Comparison of ENCODE assay signal across 10 cellular contexts in genomic region chr17:45240905-45241314, GRCh38. TPM values are rescaled to one million over a fixed set of nuclear protein-coding genes. Genes with fewer than 3 reads are reported as not detected.
DNase-seq lines count a peak whose midpoint lies in the region; FAIRE-seq and TF ChIP-seq lines count a peak whose summit lies in the region.
"Had no signal": no experiment of that assay in that cellular context is flagged by ENCODE, and none has a peak within 500 bp of the region (broad histone marks: within the 10 kb centered on the region; RNA-seq: fewer than 3 reads in every experiment).

No MANE protein-coding gene starts in this region.

- DNase-seq in NCI-H748 (lab: John Stamatoyannopoulos, UW; ENCODE audit: unreplicated experiment): peak; percentile 37
- DNase-seq in NCI-H748 treated with DMSO at 0.1 percent for 48 hours (lab: John Stamatoyannopoulos, UW): no peak
- DNase-seq in WERI-Rb-1: no peak
- peak; percentile 50 for DNase-seq in prostate gland (ENCODE audit: low spot score)
- no peak for DNase-seq in MV-4-11 (lab: John Stamatoyannopoulos, UW)
- no peak for DNase-seq in kidney
- DNase-seq in globus pallidus (ENCODE audit: low spot score): no peak
- DNase-seq: activated naive CD4-positive, alpha-beta T cell treated with Interleukin-2 at 50 U/mL for 16 hours had no signal

- H3K4me3 ChIP-seq in WERI-Rb-1 (ENCODE audit: low read depth, low read length) (peak overlapping the region; percentile 50), iPS-11a (ENCODE audit: low read depth, low read length) (peak overlapping the region; percentile 45), prostate gland (peak overlapping the region; percentile 29 to 36), kidney (ENCODE audit: low read length in 2 of 2) (no peak overlapping the region)

- WGBS in prostate gland: 23% methylated on average over 21 of the region's 21 CpGs

- H3K27me3 ChIP-seq in WERI-Rb-1 (ENCODE audit: insufficient read depth, low read depth, severe bottlenecking) (no peaks in the 10 kb centered on the region), prostate gland (replicated peaks; ENCODE audit: insufficient read depth) (no peaks in the 10 kb centered on the region)

- TF ChIP-seq POLR2A in prostate gland (IDR thresholded peaks at IDR 0.05): no peak

- H3K27ac ChIP-seq in WERI-Rb-1 (no peak overlapping the region), prostate gland (peak overlapping the region; percentile 49 to 58), kidney (ENCODE audit: low read depth in 2 of 2, low read length in 2 of 2) (no peak overlapping the region)

- H3K9ac ChIP-seq in kidney (ENCODE audit: low read length in 2 of 2): peak overlapping the region in 1 of 2 donors; percentile 4

- H3K36me3 ChIP-seq in WERI-Rb-1 (no peaks in the 10 kb centered on the region), prostate gland (no peaks in the 10 kb centered on the region), kidney (ENCODE audit: control insufficient read depth in 1 of 2, insufficient read depth in 2 of 2, low read length in 2 of 2) (no peaks in the 10 kb centered on the region)

- H3K4me1 ChIP-seq in prostate gland (replicated peaks) (peaks cover 10% of the 10 kb centered on the region), kidney (ENCODE audit: control insufficient read depth in 1 of 2, insufficient read depth in 1 of 2, low read depth in 1 of 2, low read length in 2 of 2) (peaks cover 0 to 5% of the 10 kb centered on the region in 2 donors)

- H3K9me3 ChIP-seq in WERI-Rb-1 (ENCODE audit: severe bottlenecking) (no peaks in the 10 kb centered on the region), prostate gland (no peaks in the 10 kb centered on the region), kidney (ENCODE audit: control insufficient read depth in 1 of 2, low read length in 2 of 2) (no peaks in the 10 kb centered on the region)

- intact Hi-C loops in prostate gland (cut with DNase I) (no loop called here), kidney (cut with DNase I) (no loop called here)

- TF ChIP-seq CTCF in WERI-Rb-1 (IDR thresholded peaks at IDR 0.05; ENCODE audit: low read depth, low read length) (no peak), prostate gland (IDR thresholded peaks at IDR 0.05) (no peak), kidney (IDR thresholded peaks at IDR 0.05; ENCODE audit: borderline replicate concordance, extremely low read depth, insufficient read depth) (no peak)

- FAIRE-seq in kidney (lab: Jason Lieb, UNC): no peak
- FAIRE-seq: islet of Langerhans had no signal

RNA-seq across cellular contexts. Expression of gene FMNL1, which starts 19.2 kb away (rescaled TPM):
- 10 to 100 TPM in 1 of 2 donors, 1 to 10 TPM in 1; 3.6 to 12.2 TPM for total RNA-seq in prostate gland
- 32.9 TPM for total RNA-seq in kidney
- polyA plus RNA-seq in kidney (ENCODE audit: insufficient read depth, low read depth, low replicate concordance): 2.3 TPM

RNA-seq across cellular contexts. Expression of gene SPATA32, which starts 21.0 kb away (rescaled TPM):
- total RNA-seq in prostate gland (1 to 10 TPM in 1 of 2 donors, not detected in 1; 3.2 TPM), kidney (not detected)
- polyA plus RNA-seq in kidney (ENCODE audit: insufficient read depth, low read depth, low replicate concordance): not detected

Comparison
In these comparisons a context has a peak if more than half of its experiments do, and no peak if none do; other contexts are left out.
1. DNase-seq: peak in NCI-H748 (single experiment) and prostate gland (single experiment); none in NCI-H748 treated with DMSO at 0.1 percent for 48 hours (single experiment), WERI-Rb-1 (single experiment), MV-4-11 (single experiment), kidney (single experiment) and globus pallidus (single experiment).
2. H3K27ac ChIP-seq: peak in prostate gland (2 of 2); none in WERI-Rb-1 (single experiment) and kidney (0 of 2).
3. H3K4me3 ChIP-seq: peak in WERI-Rb-1 (single experiment), iPS-11a (single experiment) and prostate gland (2 of 2); none in kidney (0 of 2).